In genomic region chr1:26166719-26167281, GRCh38 we compare ENCODE assay signal across 31 cellular contexts. TPM values are rescaled to one million over a fixed set of nuclear protein-coding genes. Genes with fewer than 3 reads are reported as not detected.
DNase-seq lines count a peak whose midpoint lies in the region; ATAC-seq and TF ChIP-seq lines count a peak whose summit lies in the region.
"Had no signal": no experiment of that assay in that cellular context is flagged by ENCODE, and none has a peak within 500 bp of the region (broad histone marks: within the 10 kb centered on the region; RNA-seq: fewer than 3 reads in every experiment).

No MANE protein-coding gene starts in this region.

- peaks cover 3% of the 10 kb centered on the region for H3K36me3 Mint-ChIP-seq in stimulated activated naive CD8-positive, alpha-beta T cell treated with anti-CD3 and anti-CD28 coated beads, Interleukin-15, Interleukin-2, amounts not matched to agents 100 ng/mL and 50 ng/mL, for 24 hours (ENCODE audit: low read depth)
- no peaks in the 10 kb centered on the region for H3K36me3 Mint-ChIP-seq in glutamatergic neuron (ENCODE audit: unreplicated experiment)
- H3K36me3 Mint-ChIP-seq: IgD-negative memory B cell, T-cell had no signal

- peak overlapping the region; percentile 8 for H3K27ac Mint-ChIP-seq in stimulated activated naive CD8-positive, alpha-beta T cell treated with anti-CD3 and anti-CD28 coated beads, Interleukin-15, Interleukin-2, amounts not matched to agents 100 ng/mL and 50 ng/mL, for 24 hours
- H3K27ac Mint-ChIP-seq in glutamatergic neuron (ENCODE audit: unreplicated experiment), result peak overlapping the region; percentile 63
- H3K27ac Mint-ChIP-seq: activated naive CD4-positive, alpha-beta T cell treated with anti-CD3 and anti-CD28 coated beads for 36 hours; activated T-helper 1 cell treated with anti-CD3 and anti-CD28 coated beads, Interleukin-12 subunit alpha, Interleukin-12 subunit beta, Interleukin-2, Interleukin-4 antibody, amounts not matched to agents 30 ng/mL and 10 ng/mL and 1 ng/mL, durations not matched to agents 14 hours and 24 hours and 36 hours; CD8-positive, alpha-beta T cell; IgD-negative memory B cell; T-cell had no signal

- DNase-seq in stimulated activated naive CD8-positive, alpha-beta T cell treated with anti-CD3 and anti-CD28 coated beads, Interleukin-15, Interleukin-2, amounts not matched to agents 100 U/mL and 50 U/mL, for 24 hours, result no peak
- DNase-seq in glutamatergic neuron (no peak), COLO829 (ENCODE audit: low spot score) (no peak), GM19238 (ENCODE audit: insufficient read length, low spot score) (no peak)
- DNase-seq: activated CD4-positive, alpha-beta T cell treated with anti-CD3 and anti-CD28 coated beads, Interleukin-2, amount 50 U/mL, for 48 hours; activated CD4-positive, CD25-positive, alpha-beta regulatory T cell; activated CD8-positive, alpha-beta memory T cell treated with anti-CD3 and anti-CD28 coated beads, Interleukin-2, amount 50 U/mL, for 4 hours; activated naive CD4-positive, alpha-beta T cell treated with anti-CD3 and anti-CD28 coated beads for 36 hours; adrenal gland; body of pancreas; CD8-positive, alpha-beta T cell; DMS 273 treated with DMSO at 0.1 percent for 48 hours; EL; islet precursor cell; left ventricle myocardium superior; NCI-H2029; NCI-H524 treated with DMSO at 0.1 percent for 48 hours; ovary; retina; small intestine; stimulated activated CD8-positive, alpha-beta memory T cell treated with anti-CD3 and anti-CD28 coated beads, Interleukin-4, amount 100 ng/mL, for 48 hours; T-cell had no signal

- peaks cover 19% of the 10 kb centered on the region for H3K4me1 Mint-ChIP-seq in stimulated activated naive CD8-positive, alpha-beta T cell treated with anti-CD3 and anti-CD28 coated beads, Interleukin-15, Interleukin-2, amounts not matched to agents 100 ng/mL and 50 ng/mL, for 24 hours (ENCODE audit: low read depth)
- peaks cover 18% of the 10 kb centered on the region for H3K4me1 Mint-ChIP-seq in glutamatergic neuron (ENCODE audit: low read depth, unreplicated experiment)

- peaks cover 19% of the 10 kb centered on the region for H3K27me3 Mint-ChIP-seq in stimulated activated naive CD8-positive, alpha-beta T cell treated with anti-CD3 and anti-CD28 coated beads, Interleukin-15, Interleukin-2, amounts not matched to agents 100 ng/mL and 50 ng/mL, for 24 hours
- H3K27me3 Mint-ChIP-seq in glutamatergic neuron (ENCODE audit: unreplicated experiment), result peaks cover 19% of the 10 kb centered on the region

- no peak for ATAC-seq in stimulated activated naive CD8-positive, alpha-beta T cell treated with anti-CD3 and anti-CD28 coated beads, Interleukin-15, Interleukin-2, amounts not matched to agents 100 U/mL and 50 U/mL, for 24 hours
- no peak for ATAC-seq in GM21447 (IDR thresholded peaks at IDR 0.05; ENCODE audit: unreplicated experiment)
- ATAC-seq: body of pancreas; CD8-positive, alpha-beta T cell; left ventricle myocardium superior; Panc1; T-cell had no signal

- no peaks in the 10 kb centered on the region for H3K9me3 Mint-ChIP-seq in stimulated activated naive CD8-positive, alpha-beta T cell treated with anti-CD3 and anti-CD28 coated beads, Interleukin-15, Interleukin-2, amounts not matched to agents 100 ng/mL and 50 ng/mL, for 24 hours
- H3K9me3 Mint-ChIP-seq in glutamatergic neuron (ENCODE audit: unreplicated experiment), result peaks cover 5% of the 10 kb centered on the region
- H3K9me3 Mint-ChIP-seq: activated naive CD4-positive, alpha-beta T cell treated with anti-CD3 and anti-CD28 coated beads for 36 hours; activated T-helper 1 cell treated with anti-CD3 and anti-CD28 coated beads, Interleukin-12 subunit alpha, Interleukin-12 subunit beta, Interleukin-2, Interleukin-4 antibody, amounts not matched to agents 30 ng/mL and 10 ng/mL and 1 ng/mL, durations not matched to agents 14 hours and 24 hours and 36 hours; CD8-positive, alpha-beta T cell; IgD-negative memory B cell; T-cell had no signal

- TF ChIP-seq CTCF in glutamatergic neuron (IDR thresholded peaks at IDR 0.05; ENCODE audit: partially characterized antibody, unreplicated experiment), result no peak

- no peak overlapping the region for H3K4me3 Mint-ChIP-seq in stimulated activated naive CD8-positive, alpha-beta T cell treated with anti-CD3 and anti-CD28 coated beads, Interleukin-15, Interleukin-2, amounts not matched to agents 100 ng/mL and 50 ng/mL, for 24 hours
- H3K4me3 Mint-ChIP-seq in glutamatergic neuron (ENCODE audit: unreplicated experiment), result no peak overlapping the region
- H3K4me3 Mint-ChIP-seq: activated naive CD4-positive, alpha-beta T cell treated with anti-CD3 and anti-CD28 coated beads for 36 hours; activated T-helper 1 cell treated with anti-CD3 and anti-CD28 coated beads, Interleukin-12 subunit alpha, Interleukin-12 subunit beta, Interleukin-2, Interleukin-4 antibody, amounts not matched to agents 30 ng/mL and 10 ng/mL and 1 ng/mL, durations not matched to agents 14 hours and 24 hours and 36 hours; CD8-positive, alpha-beta T cell; T-cell had no signal

RNA-seq across cellular contexts. Expression of gene C1orf232, which starts 2.0 kb away (rescaled TPM):
- not detected for total RNA-seq in glutamatergic neuron (ENCODE audit: unreplicated experiment)
- total RNA-seq: activated naive CD4-positive, alpha-beta T cell treated with anti-CD3 and anti-CD28 coated beads for 36 hours; activated T-helper 1 cell treated with anti-CD3 and anti-CD28 coated beads, Interleukin-12 subunit alpha, Interleukin-12 subunit beta, Interleukin-2, Interleukin-4 antibody, amounts not matched to agents 30 ng/mL and 10 ng/mL and 1 ng/mL, durations not matched to agents 14 hours and 24 hours and 36 hours; adrenal gland; body of pancreas; CD8-positive, alpha-beta T cell; chondrocyte; H4; left ventricle myocardium superior; M059J; ovary; T-cell; tibial nerve had no signal

RNA-seq across cellular contexts. Expression of gene ZNF593, which starts 2.9 kb away (rescaled TPM):
- total RNA-seq in glutamatergic neuron (ENCODE audit: unreplicated experiment), result 35.9 TPM

RNA-seq across cellular contexts. Expression of gene ZNF593OS, which starts 4.8 kb away (rescaled TPM):
- 4.2 TPM for total RNA-seq in glutamatergic neuron (ENCODE audit: unreplicated experiment)
- total RNA-seq: activated naive CD4-positive, alpha-beta T cell treated with anti-CD3 and anti-CD28 coated beads for 36 hours; activated T-helper 1 cell treated with anti-CD3 and anti-CD28 coated beads, Interleukin-12 subunit alpha, Interleukin-12 subunit beta, Interleukin-2, Interleukin-4 antibody, amounts not matched to agents 30 ng/mL and 10 ng/mL and 1 ng/mL, durations not matched to agents 14 hours and 24 hours and 36 hours; body of pancreas; CD8-positive, alpha-beta T cell; chondrocyte; H4; left ventricle myocardium superior; M059J; ovary; T-cell; tibial nerve had no signal

RNA-seq across cellular contexts. Expression of gene FAM110D, which starts 7.9 kb away (rescaled TPM):
- 0.25 TPM for total RNA-seq in glutamatergic neuron (ENCODE audit: unreplicated experiment)
- total RNA-seq: activated T-helper 1 cell treated with anti-CD3 and anti-CD28 coated beads, Interleukin-12 subunit alpha, Interleukin-12 subunit beta, Interleukin-2, Interleukin-4 antibody, amounts not matched to agents 30 ng/mL and 10 ng/mL and 1 ng/mL, durations not matched to agents 14 hours and 24 hours and 36 hours; CD8-positive, alpha-beta T cell; M059J had no signal

RNA-seq across cellular contexts. Expression of gene CNKSR1, which starts 10.5 kb away (rescaled TPM):
- total RNA-seq in glutamatergic neuron (ENCODE audit: unreplicated experiment), result 9.9 TPM
- total RNA-seq: H4 had no signal
